Comparison of ENCODE assay signal across 8 cellular contexts in the genomic region with DNA sequence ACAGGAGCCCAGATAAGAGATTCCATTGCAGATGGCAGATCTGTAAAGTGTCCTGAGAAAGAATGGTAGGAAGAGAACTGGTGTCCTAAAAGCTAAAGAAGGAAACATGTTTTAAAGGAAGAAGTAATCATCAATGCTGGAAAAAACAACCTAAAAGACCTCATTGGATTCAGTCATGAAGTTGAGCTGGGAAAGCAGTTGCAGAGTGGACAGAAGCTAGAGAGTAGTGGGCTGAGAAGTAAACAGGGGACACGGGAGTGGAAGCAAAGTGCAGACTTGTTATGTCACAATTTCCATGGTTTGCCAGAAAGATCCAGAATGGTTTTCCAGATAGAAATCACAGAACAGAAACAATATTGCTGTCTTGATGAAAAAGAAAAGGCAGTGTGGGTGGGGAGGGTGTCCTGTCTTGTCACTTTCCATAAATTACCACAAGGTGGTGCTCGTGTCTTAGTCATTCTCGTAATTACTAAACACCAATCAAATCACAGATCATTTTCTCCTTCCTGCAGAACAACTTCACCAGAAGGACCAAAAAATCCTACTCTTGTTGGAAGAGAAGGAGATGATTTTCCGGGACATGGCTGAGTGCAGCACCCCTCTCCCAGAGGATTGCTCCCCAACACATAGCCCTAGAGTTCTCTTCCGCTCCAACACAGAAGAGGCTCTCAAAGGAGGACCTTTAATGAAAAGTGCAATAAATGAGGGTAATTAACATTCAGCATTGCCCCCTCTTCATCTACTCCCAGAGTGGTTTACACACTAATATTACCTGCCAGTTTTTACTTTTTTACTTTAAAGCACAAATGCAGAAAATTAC.
DNase-seq lines count a peak whose midpoint lies in the region; ATAC-seq and TF ChIP-seq lines count a peak whose summit lies in the region.

No MANE protein-coding gene starts in this region.

- H2AFZ ChIP-seq in trophoblast cell (ENCODE audit: insufficient read depth, low read length, poor library complexity), result no peak overlapping the region

- no peak overlapping the region for H4K8ac ChIP-seq in trophoblast cell (ENCODE audit: low read depth, low read length)

- H3K4me3 ChIP-seq in gastroesophageal sphincter, result no peak overlapping the region
- no peak overlapping the region for H3K4me3 ChIP-seq in trophoblast cell (ENCODE audit: low read depth, low read length)

- H4K12ac ChIP-seq in trophoblast cell (ENCODE audit: low read depth, low read length), result no peak overlapping the region

- H2BK12ac ChIP-seq in trophoblast cell (ENCODE audit: low read length), result no peak overlapping the region

- no peak overlapping the region for H3K4me2 ChIP-seq in trophoblast cell (ENCODE audit: low read length)

- TF ChIP-seq CTCF in gastroesophageal sphincter (IDR thresholded peaks at IDR 0.05), result peak; percentile 76 to 87 (median 84)

- no peaks in the 10 kb centered on the region for H3K79me1 ChIP-seq in trophoblast cell (ENCODE audit: low read length)

- H3K36me3 Mint-ChIP-seq in activated T-helper 17 cell treated with anti-CD3 and anti-CD28 coated beads, Interleukin-2, amount 50 U/mL, for 72 hours (ENCODE audit: low read depth), result peaks cover 98% of the 10 kb centered on the region

- peak; percentile 87 for DNase-seq in Ammon's horn (ENCODE audit: low spot score)
- peak; percentile 10 for DNase-seq in NCI-H748 treated with DMSO at 0.1 percent for 48 hours (lab: John Stamatoyannopoulos, UW)
- peak; percentile 29 to 81 for DNase-seq in trophoblast cell
- no peak for DNase-seq in GM19238 (ENCODE audit: insufficient read length, low spot score)

- H3K27me3 Mint-ChIP-seq in activated T-helper 17 cell treated with anti-CD3 and anti-CD28 coated beads, Interleukin-2, amount 50 U/mL, for 72 hours, result no peaks in the 10 kb centered on the region

- H3K18ac ChIP-seq in trophoblast cell (ENCODE audit: low read length), result no peak overlapping the region

- H2BK5ac ChIP-seq in trophoblast cell (ENCODE audit: low read depth, low read length, poor library complexity), result no peak overlapping the region

- peaks cover 30% of the 10 kb centered on the region for H3K4me1 Mint-ChIP-seq in activated T-helper 17 cell treated with anti-CD3 and anti-CD28 coated beads, Interleukin-2, amount 50 U/mL, for 72 hours

- peak overlapping the region; percentile 87 for H3K27ac Mint-ChIP-seq in activated T-helper 17 cell treated with anti-CD3 and anti-CD28 coated beads, Interleukin-2, amount 50 U/mL, for 72 hours

- H2BK120ac ChIP-seq in trophoblast cell (ENCODE audit: insufficient read depth, low read length, poor library complexity), result no peak overlapping the region

- H3K14ac ChIP-seq in trophoblast cell (ENCODE audit: low read length), result no peak overlapping the region

- H2AK5ac ChIP-seq in trophoblast cell (ENCODE audit: low read length), result no peak overlapping the region

- H3K4ac ChIP-seq in trophoblast cell (ENCODE audit: low read depth, low read length), result no peak overlapping the region

- H3K9ac ChIP-seq in trophoblast cell (ENCODE audit: low read length), result no peak overlapping the region

- H4K91ac ChIP-seq in trophoblast cell (ENCODE audit: low read depth, low read length), result no peak overlapping the region

- no peak for TF ChIP-seq EP300 in gastroesophageal sphincter (IDR thresholded peaks at IDR 0.05)

- peaks cover 12 to 59% (median 25%) of the 10 kb centered on the region in 3 donors for H3K4me1 ChIP-seq in gastroesophageal sphincter
- peaks cover 0 to 2% of the 10 kb centered on the region in 2 experiments for H3K4me1 ChIP-seq in trophoblast cell (ENCODE audit: control insufficient read depth in 1 of 2, insufficient read depth in 2 of 2, low read length in 2 of 2)

- no peak overlapping the region for H3K23ac ChIP-seq in trophoblast cell (ENCODE audit: low read length)

- peak; percentile 81 for ATAC-seq in GM18511 (IDR thresholded peaks at IDR 0.05; ENCODE audit: unreplicated experiment)
- ATAC-seq in HG03457 (IDR thresholded peaks at IDR 0.05; ENCODE audit: unreplicated experiment), result peak; percentile 55
- peak; percentile 70 for ATAC-seq in activated T-helper 17 cell treated with anti-CD3 and anti-CD28 coated beads, Interleukin-2, amount 50 U/mL, for 72 hours (replicated peaks)
- peak; percentile 39 for ATAC-seq in gastroesophageal sphincter

- no peaks in the 10 kb centered on the region for H3K27me3 ChIP-seq in gastroesophageal sphincter
- no peaks in the 10 kb centered on the region for H3K27me3 ChIP-seq in trophoblast cell (ENCODE audit: insufficient read depth, low read length)

- H3K27ac ChIP-seq in gastroesophageal sphincter, result peak overlapping the region; percentile 13 to 86 (median 66)
- no peak overlapping the region for H3K27ac ChIP-seq in trophoblast cell (ENCODE audit: low read depth, low read length)

- H3K36me3 ChIP-seq in gastroesophageal sphincter, result peaks cover 0 to 84% of the 10 kb centered on the region in 2 donors
- H3K36me3 ChIP-seq in trophoblast cell (ENCODE audit: control insufficient read depth in 1 of 2, insufficient read depth in 2 of 2, low read length in 2 of 2), result peaks cover 14 to 36% of the 10 kb centered on the region in 2 experiments

- no peak overlapping the region for H3K4me3 Mint-ChIP-seq in activated T-helper 17 cell treated with anti-CD3 and anti-CD28 coated beads, Interleukin-2, amount 50 U/mL, for 72 hours

- H3K9me3 ChIP-seq in gastroesophageal sphincter (peaks cover 0 to 12% (median 0%) of the 10 kb centered on the region in 3 donors), trophoblast cell (ENCODE audit: insufficient read depth, low read depth, low read length) (no peaks in the 10 kb centered on the region)

- no peaks in the 10 kb centered on the region for H3K9me3 Mint-ChIP-seq in activated T-helper 17 cell treated with anti-CD3 and anti-CD28 coated beads, Interleukin-2, amount 50 U/mL, for 72 hours

- no peak for TF ChIP-seq POLR2A in gastroesophageal sphincter (IDR thresholded peaks at IDR 0.05)

- no peaks in the 10 kb centered on the region for H3K79me2 ChIP-seq in trophoblast cell (ENCODE audit: control insufficient read depth, insufficient read depth, low read length, poor library complexity)

- WGBS in gastroesophageal sphincter (ENCODE audit: low coverage in 1 of 2), 2 donors, result 21 to 33% methylated on average over 5 of the region's 5 CpGs
- WGBS in trophoblast cell (ENCODE audit: extremely low coverage, insufficient coverage, insufficient read length), result no CpG with 5 or more reads among the region's 5 CpGs
